In genomic region chr7:128581825-128582561, GRCh38 we compare ENCODE assay signal across 7 cellular contexts.
DNase-seq lines count a peak whose midpoint lies in the region; ATAC-seq, FAIRE-seq and TF ChIP-seq lines count a peak whose summit lies in the region.
"Not testable (repeated sequence)": the region's sequence is repeated elsewhere in the genome, so short reads cannot be mapped to it uniquely, and the experiment has no call there.

No MANE protein-coding gene starts in this region.

- dilution Hi-C loops in keratinocyte (cut with MboI; ENCODE audit: extremely low pct_ligation_motif_present, low sequenced_read_pairs): not testable (repeated sequence)

- not testable (repeated sequence) for H3K4me3 ChIP-seq in A549; astrocyte (ENCODE audit: insufficient read depth, low read depth, low read length); keratinocyte (ENCODE audit: control insufficient read depth in 2 of 3, extremely low read depth in 1 of 3, insufficient read depth in 2 of 3, low read depth in 1 of 3, low read length in 3 of 3)

- not testable (repeated sequence) for TF ChIP-seq POLR2A in A549 (IDR thresholded peaks at IDR 0.05; ENCODE audit: low read length); GM12892 (IDR thresholded peaks at IDR 0.05; ENCODE audit: low read depth, low read length)

- not testable (repeated sequence) for H3K4me3 Mint-ChIP-seq in astrocyte (ENCODE audit: unreplicated experiment); stimulated activated effector memory CD8-positive, alpha-beta T cell treated with anti-CD3 and anti-CD28 coated beads, Interleukin-12 subunit alpha, Interleukin-12 subunit beta, amount 100 ng/mL, for 72 hours

- not testable (repeated sequence) for H3K79me2 ChIP-seq in astrocyte (ENCODE audit: insufficient read depth, low read length); keratinocyte (ENCODE audit: control insufficient read depth, insufficient read depth, low read length)

- not testable (repeated sequence) for H2AFZ ChIP-seq in astrocyte (ENCODE audit: low read depth, low read length); keratinocyte (ENCODE audit: control insufficient read depth, low read length)

- H3K4me1 ChIP-seq in A549: peaks cover 12% of the 10 kb centered on the region
- not testable (repeated sequence) for H3K4me1 ChIP-seq in astrocyte (ENCODE audit: insufficient read depth, low read length); keratinocyte (ENCODE audit: control insufficient read depth, extremely low read depth, insufficient read depth, low read length)

- not testable (repeated sequence) for H3K9me3 Mint-ChIP-seq in astrocyte (ENCODE audit: unreplicated experiment); stimulated activated effector memory CD8-positive, alpha-beta T cell treated with anti-CD3 and anti-CD28 coated beads, Interleukin-12 subunit alpha, Interleukin-12 subunit beta, amount 100 ng/mL, for 72 hours

- DNase-seq in A549 (ENCODE audit: low read depth in 1 of 2, low spot score in 1 of 2); GM12892 (ENCODE audit: insufficient read length); HTR-8/SVneo (ENCODE audit: insufficient read length, low spot score); astrocyte (ENCODE audit: low read depth); keratinocyte (ENCODE audit: low read depth, low spot score); stimulated activated effector memory CD8-positive, alpha-beta T cell treated with anti-CD3 and anti-CD28 coated beads, Interleukin-12 subunit alpha, Interleukin-12 subunit beta, amount 100 ng/mL, for 72 hours (ENCODE audit: low spot score in 2 of 2): not testable (repeated sequence)

- peak overlapping the region; percentile 20 for H3K27ac Mint-ChIP-seq in astrocyte (ENCODE audit: unreplicated experiment)
- H3K27ac Mint-ChIP-seq in stimulated activated effector memory CD8-positive, alpha-beta T cell treated with anti-CD3 and anti-CD28 coated beads, Interleukin-12 subunit alpha, Interleukin-12 subunit beta, amount 100 ng/mL, for 72 hours: peak overlapping the region; percentile 16

- not testable (repeated sequence) for H3K27ac ChIP-seq in A549; astrocyte (ENCODE audit: low read depth, low read length); keratinocyte (ENCODE audit: control insufficient read depth, insufficient read depth, low read length)

- TF ChIP-seq RAD21 in A549 (conservative IDR thresholded peaks at IDR 0.05 in 1 of 2, IDR thresholded peaks at IDR 0.05 in 1 of 2): not testable (repeated sequence)

- TF ChIP-seq CTCF in A549 (IDR thresholded peaks at IDR 0.05); astrocyte (IDR thresholded peaks at IDR 0.05; ENCODE audit: insufficient read depth, low read depth, low read length); keratinocyte (optimal IDR thresholded peaks at IDR 0.05 in 1 of 3, IDR thresholded peaks at IDR 0.05 in 1 of 3, conservative IDR thresholded peaks at IDR 0.05 in 1 of 3; ENCODE audit: extremely low read depth in 1 of 3, insufficient read depth in 2 of 3, low read length in 3 of 3): not testable (repeated sequence)

- not testable (repeated sequence) for H3K9me3 ChIP-seq in A549; astrocyte (ENCODE audit: insufficient read depth, low read depth, low read length); keratinocyte (ENCODE audit: control insufficient read depth, low read depth, low read length)

- not testable (repeated sequence) for H3K9me1 ChIP-seq in keratinocyte (ENCODE audit: control insufficient read depth, extremely low read depth, insufficient read depth, low read length)

- 71% methylated on average over 2 of the region's 2 CpGs for WGBS in A549 (ENCODE audit: missing lambda C conversion rate)

- H3K36me3 ChIP-seq in astrocyte (ENCODE audit: insufficient read depth, low read length); keratinocyte (ENCODE audit: control insufficient read depth in 2 of 2, extremely low read depth in 1 of 2, insufficient read depth in 2 of 2, low read length in 2 of 2): not testable (repeated sequence)

- H4K20me1 ChIP-seq in astrocyte (ENCODE audit: insufficient read depth, low read length); keratinocyte (ENCODE audit: control insufficient read depth, extremely low read depth, insufficient read depth, low read length): not testable (repeated sequence)

- TF ChIP-seq EP300 in A549 (IDR thresholded peaks at IDR 0.05): not testable (repeated sequence)

- H3K4me2 ChIP-seq in A549; astrocyte (ENCODE audit: low read length); keratinocyte (ENCODE audit: control insufficient read depth, extremely low read depth, insufficient read depth, low read depth, low read length): not testable (repeated sequence)

- CTCF ChIA-PET in A549 (lab: Yijun Ruan, JAX): not testable (repeated sequence)

- H3K9ac ChIP-seq in astrocyte (ENCODE audit: low read length); keratinocyte (ENCODE audit: control insufficient read depth, extremely low read depth, insufficient read depth, low read length): not testable (repeated sequence)

- H3K27me3 Mint-ChIP-seq in astrocyte (ENCODE audit: low read depth, unreplicated experiment): not testable (repeated sequence)

- POLR2A ChIA-PET in A549 (lab: Yijun Ruan, JAX): not testable (repeated sequence)

- FAIRE-seq in A549 (lab: Jason Lieb, UNC) (peak; percentile 85), GM12892 (lab: Jason Lieb, UNC) (peak; percentile 30), HTR-8/SVneo (lab: Jason Lieb, UNC) (peak; percentile 49), keratinocyte (lab: Jason Lieb, UNC) (peak; percentile 64)
- FAIRE-seq in astrocyte (lab: Jason Lieb, UNC): not testable (repeated sequence)

- peaks cover 16% of the 10 kb centered on the region for H3K36me3 Mint-ChIP-seq in astrocyte (ENCODE audit: low read depth, unreplicated experiment)
- H3K36me3 Mint-ChIP-seq in stimulated activated effector memory CD8-positive, alpha-beta T cell treated with anti-CD3 and anti-CD28 coated beads, Interleukin-12 subunit alpha, Interleukin-12 subunit beta, amount 100 ng/mL, for 72 hours: peaks cover 84% of the 10 kb centered on the region

- not testable (repeated sequence) for H3K27me3 ChIP-seq in astrocyte (ENCODE audit: insufficient read depth, low read length); keratinocyte (ENCODE audit: control insufficient read depth, extremely low read depth, insufficient read depth, low read length)

- ATAC-seq in A549 (peak in 1 of 2 experiments; percentile 31; a peak in 1 of 6 replicates), esophagus mucosa (peak; percentile 39)
- ATAC-seq in stimulated activated effector memory CD8-positive, alpha-beta T cell treated with anti-CD3 and anti-CD28 coated beads, Interleukin-12 subunit alpha, Interleukin-12 subunit beta, amount 100 ng/mL, for 72 hours: not testable (repeated sequence)

- H3K4me1 Mint-ChIP-seq in astrocyte (ENCODE audit: low read depth, unreplicated experiment); stimulated activated effector memory CD8-positive, alpha-beta T cell treated with anti-CD3 and anti-CD28 coated beads, Interleukin-12 subunit alpha, Interleukin-12 subunit beta, amount 100 ng/mL, for 72 hours: not testable (repeated sequence)
